Comparison of ENCODE assay signal across 12 cellular contexts in genomic region chr7:66055321-66055956, GRCh38.
DNase-seq lines count a peak whose midpoint lies in the region; ATAC-seq and TF ChIP-seq lines count a peak whose summit lies in the region.
"Had no signal": no experiment of that assay in that cellular context is flagged by ENCODE, and none has a peak within 500 bp of the region (broad histone marks: within the 10 kb centered on the region; RNA-seq: fewer than 3 reads in every experiment).

No MANE protein-coding gene starts in this region.

- peak overlapping the region; percentile 11; the same call in 1 of the 2 replicates for H3K4me3 ChIP-seq in GM12865 (ENCODE audit: low read depth, low read length)
- H3K4me3 ChIP-seq: heart left ventricle had no signal

- H3K9me3 Mint-ChIP-seq in central memory CD8-positive, alpha-beta T cell = no peaks in the 10 kb centered on the region
- H3K9me3 Mint-ChIP-seq: activated naive CD8-positive, alpha-beta T cell treated with anti-CD3 and anti-CD28 coated beads, Interleukin-2, amount 50 U/mL, for 24 hours had no signal

- TF ChIP-seq CTCF in GM12865 (IDR thresholded peaks at IDR 0.05; ENCODE audit: insufficient read depth, low read depth, low read length, missing control alignments) = no peak

- peak; percentile 85 for ATAC-seq in GM19467 (IDR thresholded peaks at IDR 0.05; ENCODE audit: unreplicated experiment)
- peak; percentile 82 for ATAC-seq in HG03064 (IDR thresholded peaks at IDR 0.05; ENCODE audit: low read depth, unreplicated experiment)
- no peak for ATAC-seq in central memory CD8-positive, alpha-beta T cell (replicated peaks; ENCODE audit: extremely low read depth, poor library complexity, severe bottlenecking)
- ATAC-seq: activated naive CD8-positive, alpha-beta T cell treated with anti-CD3 and anti-CD28 coated beads, Interleukin-2, amount 50 U/mL, for 24 hours; heart left ventricle had no signal

- no peak overlapping the region for H3K27ac Mint-ChIP-seq in central memory CD8-positive, alpha-beta T cell (ENCODE audit: low read depth)
- H3K27ac Mint-ChIP-seq: activated naive CD8-positive, alpha-beta T cell treated with anti-CD3 and anti-CD28 coated beads, Interleukin-2, amount 50 U/mL, for 24 hours had no signal

- H3K4me1 Mint-ChIP-seq in central memory CD8-positive, alpha-beta T cell = peaks cover 21% of the 10 kb centered on the region
- H3K4me1 Mint-ChIP-seq: activated naive CD8-positive, alpha-beta T cell treated with anti-CD3 and anti-CD28 coated beads, Interleukin-2, amount 50 U/mL, for 24 hours had no signal

- H3K36me3 Mint-ChIP-seq in central memory CD8-positive, alpha-beta T cell (ENCODE audit: insufficient read depth) = no peaks in the 10 kb centered on the region

- peak overlapping the region; percentile 38 for H3K4me3 Mint-ChIP-seq in central memory CD8-positive, alpha-beta T cell
- H3K4me3 Mint-ChIP-seq: activated naive CD8-positive, alpha-beta T cell treated with anti-CD3 and anti-CD28 coated beads, Interleukin-2, amount 50 U/mL, for 24 hours had no signal

- DNase-seq in GM12865 (ENCODE audit: low read depth) (peak; percentile 67), NCI-H524 treated with DMSO at 0.1 percent for 48 hours (lab: John Stamatoyannopoulos, UW) (no peak), NCI-H2227 treated with DMSO at 0.1 percent for 48 hours (lab: John Stamatoyannopoulos, UW) (no peak), OCI-M1 (lab: John Stamatoyannopoulos, UW) (no peak)
- DNase-seq in central memory CD8-positive, alpha-beta T cell (ENCODE audit: low spot score in 2 of 2) = no peak
- no peak for DNase-seq in activated effector memory CD4-positive, alpha-beta T cell treated with Interleukin-2 at 50 U/mL for 16 hours
- DNase-seq: activated naive CD8-positive, alpha-beta T cell treated with anti-CD3 and anti-CD28 coated beads, Interleukin-2, amount 50 U/mL, for 24 hours; heart left ventricle; NCI-H526; stimulated activated CD4-positive, alpha-beta T cell treated with anti-CD3 and anti-CD28 coated beads, Interleukin-2, amount 100 ng/mL, for 48 hours had no signal

- no peaks in the 10 kb centered on the region for H3K27me3 Mint-ChIP-seq in central memory CD8-positive, alpha-beta T cell
- H3K27me3 Mint-ChIP-seq: activated naive CD8-positive, alpha-beta T cell treated with anti-CD3 and anti-CD28 coated beads, Interleukin-2, amount 50 U/mL, for 24 hours had no signal
